ENCODE assay signal across 17 cellular contexts in the genomic region with DNA sequence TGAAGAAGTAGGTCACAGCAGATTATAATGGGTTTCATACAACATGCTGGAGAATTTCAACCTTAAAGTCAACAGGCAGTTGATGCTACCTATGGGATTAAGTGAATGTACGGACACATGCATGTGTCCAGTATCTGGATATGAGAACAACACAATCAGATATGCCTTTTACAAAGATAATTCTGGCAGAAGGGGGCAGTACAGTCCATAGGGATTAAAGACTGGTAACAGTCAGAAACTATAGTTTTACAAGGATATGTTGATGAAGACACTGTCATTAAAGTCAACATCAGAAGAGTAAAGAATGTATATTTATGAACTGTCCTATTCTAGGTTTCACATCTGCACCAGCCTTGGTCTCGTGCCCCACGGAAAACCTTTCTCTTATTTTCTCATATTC. TPM values are rescaled to one million over a fixed set of nuclear protein-coding genes. Genes with fewer than 3 reads are reported as not detected.
DNase-seq lines count a peak whose midpoint lies in the region; ATAC-seq and TF ChIP-seq lines count a peak whose summit lies in the region.
"Had no signal": no experiment of that assay in that cellular context is flagged by ENCODE, and none has a peak within 500 bp of the region (broad histone marks: within the 10 kb centered on the region; RNA-seq: fewer than 3 reads in every experiment).

No MANE protein-coding gene starts in this region.

- TF ChIP-seq CTCF in 22Rv1 (IDR thresholded peaks at IDR 0.05) (peak; percentile 48), SU-DHL-6 (IDR thresholded peaks at IDR 0.05; ENCODE audit: insufficient read depth, low read length, poor library complexity, severe bottlenecking) (peak; percentile 14), fibroblast of villous mesenchyme (IDR thresholded peaks at IDR 0.05; ENCODE audit: insufficient read depth, low read depth, low read length) (peak; percentile 34), omental fat pad (IDR thresholded peaks at IDR 0.05) (no peak)

- DNase-seq in GM23248 = peak; percentile 20
- peak; percentile 41 for DNase-seq in fibroblast of villous mesenchyme (ENCODE audit: low read depth)
- DNase-seq in NOMO-1 treated with dmso at 0.1 percent for 144 hours (lab: John Stamatoyannopoulos, UW; ENCODE audit: unreplicated experiment) = no peak
- DNase-seq in activated naive CD4-positive, alpha-beta T cell treated with anti-CD3 and anti-CD28 coated beads for 36 hours = no peak
- no peak for DNase-seq in omental fat pad (ENCODE audit: low spot score)
- DNase-seq: activated T-cell treated with anti-CD3 and anti-CD28 coated beads, Interleukin-2, amount 50 U/mL, for 4 hours; left cardiac atrium; RPMI8226; stimulated activated CD4-positive, alpha-beta T cell treated with anti-CD3 and anti-CD28 coated beads, Interleukin-2, amount 100 ng/mL, for 48 hours; stomach had no signal

- H3K9ac ChIP-seq in GM23248 = no peak overlapping the region
- no peak overlapping the region for H3K9ac ChIP-seq in SU-DHL-6 (ENCODE audit: low read length)
- H3K9ac ChIP-seq: BLaER1 treated with 17β-estradiol and CSF1 and Interleukin-3, amounts not matched to agents 10 nM and 100 nM; parathyroid adenoma had no signal

- CTCF ChIA-PET in activated naive CD4-positive, alpha-beta T cell treated with anti-CD3 and anti-CD28 coated beads for 36 hours (lab: Charles Lee) = interaction anchor here (1.5 to 2.0 kb wide), 2 partner anchors 312 to 314 kb away, joined by 3 to 8 read pairs; no protein-coding TSS in a partner anchor

- ATAC-seq in HG03439 (IDR thresholded peaks at IDR 0.05; ENCODE audit: unreplicated experiment) (no peak), omental fat pad (ENCODE audit: low FRiP score) (no peak)
- ATAC-seq: activated T-cell treated with anti-CD3 and anti-CD28 coated beads, Interleukin-2, amount 50 U/mL, for 4 hours; left cardiac atrium had no signal

- 89 to 92% methylated on average over 3 of the region's 3 CpGs for WGBS in GM23248 (ENCODE audit: low coverage in 1 of 2, low lambda C conversion rate in 2 of 2, missing lambda C conversion rate in 2 of 2), 2 experiments

- H4K20me1 ChIP-seq in GM23248 (ENCODE audit: insufficient read depth) (no peaks in the 10 kb centered on the region), SU-DHL-6 (ENCODE audit: low read depth, low read length) (no peaks in the 10 kb centered on the region)
- H4K20me1 ChIP-seq: BLaER1 treated with 17β-estradiol and CSF1 and Interleukin-3, amounts not matched to agents 10 nM and 100 nM had no signal

- no peaks in the 10 kb centered on the region for H3K4me1 Mint-ChIP-seq in activated naive CD4-positive, alpha-beta T cell treated with anti-CD3 and anti-CD28 coated beads for 36 hours (ENCODE audit: low read depth)
- H3K4me1 Mint-ChIP-seq: brain had no signal

- peaks cover 43% of the 10 kb centered on the region for H3K36me3 ChIP-seq in GM23248 (ENCODE audit: low read depth)
- H3K36me3 ChIP-seq in SU-DHL-6 (ENCODE audit: low read length) = no peaks in the 10 kb centered on the region

- 0 out of 2 replicates have a peak, but pooled peaks cover 4% of the 10 kb centered on the region for H3K4me1 ChIP-seq in GM23248 (ENCODE audit: insufficient read depth)
- H3K4me1 ChIP-seq: BLaER1 treated with 17β-estradiol and CSF1 and Interleukin-3, amounts not matched to agents 10 nM and 100 nM; parathyroid adenoma had no signal

- in situ Hi-C loops in GM23248 (cut with MboI) = no loop called here

- H3K4me3 ChIP-seq in GM23248 (no peak overlapping the region), SU-DHL-6 (ENCODE audit: insufficient read depth, low read length, poor library complexity, severe bottlenecking) (no peak overlapping the region), fibroblast of villous mesenchyme (ENCODE audit: low read depth, low read length) (no peak overlapping the region)
- H3K4me3 ChIP-seq: BLaER1 treated with 17β-estradiol and CSF1 and Interleukin-3, amounts not matched to agents 10 nM and 100 nM; stomach had no signal

- no peaks in the 10 kb centered on the region for H3K9me2 ChIP-seq in GM23248 (ENCODE audit: insufficient read depth)
- H3K9me2 ChIP-seq in SU-DHL-6 (replicated peaks; ENCODE audit: insufficient read depth, low read length) = no peaks in the 10 kb centered on the region

- intact Hi-C loops in activated naive CD4-positive, alpha-beta T cell treated with anti-CD3 and anti-CD28 coated beads for 36 hours (cut with micrococcal nuclease) = loop anchor here (1.0 to 5.0 kb wide), 3 partner anchors 93 to 314 kb away; no protein-coding TSS in a partner anchor

- H3F3A ChIP-seq in GM23248 (ENCODE audit: insufficient read depth) (no peaks in the 10 kb centered on the region), SU-DHL-6 (ENCODE audit: insufficient read depth) (no peaks in the 10 kb centered on the region)

- no peak overlapping the region for H3K4me3 Mint-ChIP-seq in activated naive CD4-positive, alpha-beta T cell treated with anti-CD3 and anti-CD28 coated beads for 36 hours
- H3K4me3 Mint-ChIP-seq: activated T-cell treated with anti-CD3 and anti-CD28 coated beads, Interleukin-2, amount 50 U/mL, for 4 hours; brain had no signal

- H3K79me2 ChIP-seq in GM23248 (ENCODE audit: insufficient read depth) (no peaks in the 10 kb centered on the region), SU-DHL-6 (ENCODE audit: insufficient read depth, low read length) (no peaks in the 10 kb centered on the region)
- H3K79me2 ChIP-seq: parathyroid adenoma had no signal

- H2AFZ ChIP-seq in GM23248 = no peak overlapping the region
- no peak overlapping the region for H2AFZ ChIP-seq in SU-DHL-6 (ENCODE audit: low read depth, low read length, severe bottlenecking)
- H2AFZ ChIP-seq: parathyroid adenoma had no signal

- H3K9me3 Mint-ChIP-seq in activated naive CD4-positive, alpha-beta T cell treated with anti-CD3 and anti-CD28 coated beads for 36 hours = no peaks in the 10 kb centered on the region
- H3K9me3 Mint-ChIP-seq: activated T-cell treated with anti-CD3 and anti-CD28 coated beads, Interleukin-2, amount 50 U/mL, for 4 hours; brain had no signal

- no peak overlapping the region for H3K4me2 ChIP-seq in GM23248 (ENCODE audit: unreplicated experiment)
- no peak overlapping the region for H3K4me2 ChIP-seq in SU-DHL-6 (ENCODE audit: low read depth, low read length, poor library complexity, severe bottlenecking)
- H3K4me2 ChIP-seq: BLaER1 treated with 17β-estradiol and CSF1 and Interleukin-3, amounts not matched to agents 10 nM and 100 nM had no signal

- no peaks in the 10 kb centered on the region for H3K9me3 ChIP-seq in GM23248 (ENCODE audit: low read depth)
- H3K9me3 ChIP-seq in SU-DHL-6 (ENCODE audit: insufficient read depth, low read length) = no peaks in the 10 kb centered on the region
- H3K9me3 ChIP-seq: BLaER1 treated with 17β-estradiol and CSF1 and Interleukin-3, amounts not matched to agents 10 nM and 100 nM; stomach had no signal

- no peak overlapping the region for H3K27ac ChIP-seq in 22Rv1
- no peak overlapping the region for H3K27ac ChIP-seq in GM23248
- H3K27ac ChIP-seq in SU-DHL-6 (ENCODE audit: low read depth, low read length) = no peak overlapping the region
- H3K27ac ChIP-seq: BLaER1 treated with 17β-estradiol and CSF1 and Interleukin-3, amounts not matched to agents 10 nM and 100 nM; parathyroid adenoma; stomach; VCaP had no signal

- peaks cover 21% of the 10 kb centered on the region for H3K36me3 Mint-ChIP-seq in activated naive CD4-positive, alpha-beta T cell treated with anti-CD3 and anti-CD28 coated beads for 36 hours (ENCODE audit: low read depth)

- H3K27me3 Mint-ChIP-seq in activated naive CD4-positive, alpha-beta T cell treated with anti-CD3 and anti-CD28 coated beads for 36 hours (ENCODE audit: low read depth) = no peaks in the 10 kb centered on the region
- H3K27me3 Mint-ChIP-seq: brain had no signal

- H3K27me3 ChIP-seq in GM23248 (replicated peaks; ENCODE audit: insufficient read depth) (no peaks in the 10 kb centered on the region), SU-DHL-6 (ENCODE audit: low read length) (no peaks in the 10 kb centered on the region)
- H3K27me3 ChIP-seq: BLaER1 treated with 17β-estradiol and CSF1 and Interleukin-3, amounts not matched to agents 10 nM and 100 nM; stomach had no signal

- no peak overlapping the region for H3K27ac Mint-ChIP-seq in activated naive CD4-positive, alpha-beta T cell treated with anti-CD3 and anti-CD28 coated beads for 36 hours
- H3K27ac Mint-ChIP-seq: brain had no signal

RNA-seq across cellular contexts. Expression of a gene that starts 41.5 kb away (rescaled TPM):
- 23.0 and 23.1 TPM in 2 replicates for total RNA-seq in GM23248 (2014; rRNA removed; shearing (Covaris generic))
- polyA plus RNA-seq in GM23248 (2016; fragmentation: Nextera tagmentation; extraction: Ambion mirVana) = 19.3 and 22.1 TPM in 2 replicates
- 23.2 and 28.5 TPM in 2 replicates for total RNA-seq in fibroblast of villous mesenchyme
- 1 to 10 TPM; 4.6 to 4.7 TPM for total RNA-seq in activated naive CD4-positive, alpha-beta T cell treated with anti-CD3 and anti-CD28 coated beads for 36 hours
- 10 to 100 TPM in 3 of 4 donors, 1 to 10 TPM in 1; 7.4 to 15.9 (median 11.4) TPM for total RNA-seq in omental fat pad

RNA-seq across cellular contexts. Expression of a gene that starts 41.9 kb away (rescaled TPM):
- 54.1 and 61.0 TPM in 2 replicates for total RNA-seq in GM23248 (2014; rRNA removed; shearing (Covaris generic))
- 60.9 and 64.3 TPM in 2 replicates for polyA plus RNA-seq in GM23248 (2016; fragmentation: Nextera tagmentation; extraction: Ambion mirVana)
- total RNA-seq in fibroblast of villous mesenchyme (48.0 and 53.5 TPM in 2 replicates), omental fat pad (10 to 100 TPM; 44.9 to 92.7 (median 55.4) TPM)
- total RNA-seq in activated naive CD4-positive, alpha-beta T cell treated with anti-CD3 and anti-CD28 coated beads for 36 hours = 100 to 1,000 TPM; 118 to 122 TPM

Comparison
In these comparisons a context has a peak if more than half of its experiments do, and no peak if none do; other contexts are left out.
1. CTCF ChIP-seq: peak in 22Rv1 (single experiment), SU-DHL-6 (single experiment) and fibroblast of villous mesenchyme (single experiment); none in omental fat pad (0 of 3).
2. DNase-seq: peak in GM23248 (single experiment) and fibroblast of villous mesenchyme (single experiment); none in NOMO-1 treated with dmso at 0.1 percent for 144 hours (single experiment), activated naive CD4-positive, alpha-beta T cell treated with anti-CD3 and anti-CD28 coated beads for 36 hours (single experiment) and omental fat pad (single experiment).